In the genomic region with DNA sequence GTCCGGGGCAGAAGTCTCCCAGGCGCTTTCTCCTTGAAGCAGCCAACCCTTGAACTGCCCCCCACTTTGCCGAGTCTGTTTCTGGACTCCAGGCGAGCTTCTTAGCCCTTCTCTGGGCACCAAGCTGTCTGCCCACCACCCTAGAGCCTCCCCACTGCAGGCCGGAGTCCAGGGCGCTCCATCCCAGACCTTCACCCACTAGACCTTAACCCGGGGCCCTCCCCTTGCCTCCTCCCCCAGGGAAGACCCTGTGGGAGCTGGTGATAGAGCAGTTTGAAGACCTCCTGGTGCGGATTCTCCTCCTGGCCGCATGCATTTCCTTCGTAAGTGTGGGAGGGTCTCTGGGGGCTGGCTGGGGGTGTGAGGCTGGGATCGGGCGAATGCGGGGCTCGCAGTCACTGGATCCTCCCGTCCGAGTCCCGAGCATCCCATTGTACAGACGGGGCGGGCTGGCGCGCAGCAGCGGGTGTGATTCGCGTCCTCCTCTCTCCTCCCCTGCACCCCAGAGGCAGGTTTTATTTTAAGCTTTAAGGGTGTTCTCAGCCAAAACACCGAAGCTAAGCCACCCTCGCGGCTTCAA, we compare ENCODE assay signal across 9 cellular contexts. TPM values are rescaled to one million over a fixed set of nuclear protein-coding genes. Genes with fewer than 3 reads are reported as not detected.
DNase-seq lines count a peak whose midpoint lies in the region; ATAC-seq, FAIRE-seq and TF ChIP-seq lines count a peak whose summit lies in the region.
"Had no signal": no experiment of that assay in that cellular context is flagged by ENCODE, and none has a peak within 500 bp of the region (broad histone marks: within the 10 kb centered on the region; RNA-seq: fewer than 3 reads in every experiment).

No MANE protein-coding gene starts in this region.

- H3K27me3 ChIP-seq in keratinocyte (ENCODE audit: control insufficient read depth, extremely low read depth, insufficient read depth, low read length) = peaks cover 25% of the 10 kb centered on the region

- CTCF ChIA-PET in activated CD4-positive, alpha-beta T cell treated with anti-CD3 and anti-CD28 coated beads, Interleukin-2, amount 10 ng/mL, durations not matched to agents 7 days and 5 days (lab: Charles Lee) = interaction anchor here (0.8 to 1.8 kb wide), 7 partner anchors 10 to 78 kb away, joined by 3 to 6 read pairs (median 4); a partner anchor contains a TSS

- no peaks in the 10 kb centered on the region for H4K20me1 ChIP-seq in keratinocyte (ENCODE audit: control insufficient read depth, extremely low read depth, insufficient read depth, low read length)

- no peaks in the 10 kb centered on the region for H3K9me3 Mint-ChIP-seq in activated CD4-positive, alpha-beta T cell treated with anti-CD3 and anti-CD28 coated beads, Interleukin-2, amount 10 ng/mL, durations not matched to agents 7 days and 5 days
- no peaks in the 10 kb centered on the region for H3K9me3 Mint-ChIP-seq in activated naive CD8-positive, alpha-beta T cell treated with anti-CD3 and anti-CD28 coated beads, Interleukin-2, amount 10 ng/mL, durations not matched to agents 7 days and 5 days

- peaks cover 29% of the 10 kb centered on the region for H3K4me1 Mint-ChIP-seq in activated CD4-positive, alpha-beta T cell treated with anti-CD3 and anti-CD28 coated beads, Interleukin-2, amount 10 ng/mL, durations not matched to agents 7 days and 5 days
- H3K4me1 Mint-ChIP-seq in activated naive CD8-positive, alpha-beta T cell treated with anti-CD3 and anti-CD28 coated beads, Interleukin-2, amount 10 ng/mL, durations not matched to agents 7 days and 5 days = peaks cover 27% of the 10 kb centered on the region

- DNase-seq in activated CD4-positive, alpha-beta T cell treated with anti-CD3 and anti-CD28 coated beads, Interleukin-2, amount 10 ng/mL, durations not matched to agents 7 days and 5 days = no peak
- DNase-seq in activated CD4-positive, alpha-beta T cell treated with anti-CD3 and anti-CD28 coated beads for 4 hours = no peak
- peak; percentile 44 for DNase-seq in activated naive CD8-positive, alpha-beta T cell treated with anti-CD3 and anti-CD28 coated beads, Interleukin-2, amount 10 ng/mL, durations not matched to agents 7 days and 5 days
- no peak for DNase-seq in keratinocyte (ENCODE audit: low read depth, low spot score)
- DNase-seq in substantia nigra (lab: John Stamatoyannopoulos, UW) = peak in 1 of 49 donors; percentile 52
- no peak for DNase-seq in NCI-H510A treated with DMSO at 0.1 percent for 48 hours (lab: John Stamatoyannopoulos, UW)
- no peak for DNase-seq in hippocampal formation (lab: John Stamatoyannopoulos, UW)

- peak overlapping the region; percentile 91 for H3K4me3 Mint-ChIP-seq in activated CD4-positive, alpha-beta T cell treated with anti-CD3 and anti-CD28 coated beads, Interleukin-2, amount 10 ng/mL, durations not matched to agents 7 days and 5 days
- H3K4me3 Mint-ChIP-seq in activated naive CD8-positive, alpha-beta T cell treated with anti-CD3 and anti-CD28 coated beads, Interleukin-2, amount 10 ng/mL, durations not matched to agents 7 days and 5 days = peak overlapping the region; percentile 92

- H3K27me3 Mint-ChIP-seq in activated CD4-positive, alpha-beta T cell treated with anti-CD3 and anti-CD28 coated beads, Interleukin-2, amount 10 ng/mL, durations not matched to agents 7 days and 5 days = peaks cover 1% of the 10 kb centered on the region
- no peaks in the 10 kb centered on the region for H3K27me3 Mint-ChIP-seq in activated naive CD8-positive, alpha-beta T cell treated with anti-CD3 and anti-CD28 coated beads, Interleukin-2, amount 10 ng/mL, durations not matched to agents 7 days and 5 days

- peak overlapping the region; percentile 82 for H3K27ac Mint-ChIP-seq in activated CD4-positive, alpha-beta T cell treated with anti-CD3 and anti-CD28 coated beads, Interleukin-2, amount 10 ng/mL, durations not matched to agents 7 days and 5 days
- H3K27ac Mint-ChIP-seq in activated naive CD8-positive, alpha-beta T cell treated with anti-CD3 and anti-CD28 coated beads, Interleukin-2, amount 10 ng/mL, durations not matched to agents 7 days and 5 days = peak overlapping the region; percentile 82

- H2AFZ ChIP-seq in keratinocyte (ENCODE audit: control insufficient read depth, low read length) = peak overlapping the region; percentile 73

- peaks cover 1% of the 10 kb centered on the region for H3K36me3 Mint-ChIP-seq in activated CD4-positive, alpha-beta T cell treated with anti-CD3 and anti-CD28 coated beads, Interleukin-2, amount 10 ng/mL, durations not matched to agents 7 days and 5 days (ENCODE audit: low read depth)
- H3K36me3 Mint-ChIP-seq in activated naive CD8-positive, alpha-beta T cell treated with anti-CD3 and anti-CD28 coated beads, Interleukin-2, amount 10 ng/mL, durations not matched to agents 7 days and 5 days = no peaks in the 10 kb centered on the region

- peak; percentile 30 for ATAC-seq in HG03135 (IDR thresholded peaks at IDR 0.05; ENCODE audit: unreplicated experiment)
- peak; percentile 46 for ATAC-seq in activated naive CD8-positive, alpha-beta T cell treated with anti-CD3 and anti-CD28 coated beads, Interleukin-2, amount 10 ng/mL, durations not matched to agents 7 days and 5 days (ENCODE audit: low read depth)

- H3K79me2 ChIP-seq in keratinocyte (ENCODE audit: control insufficient read depth, insufficient read depth, low read length) = no peaks in the 10 kb centered on the region

- H3K27ac ChIP-seq in keratinocyte (ENCODE audit: control insufficient read depth, insufficient read depth, low read length) = no peak overlapping the region
- H3K27ac ChIP-seq in substantia nigra (ENCODE audit: low read depth, low read length, poor library complexity, severe bottlenecking) = peak overlapping the region; percentile 42

- dilution Hi-C loops in keratinocyte (cut with MboI; ENCODE audit: extremely low pct_ligation_motif_present, low sequenced_read_pairs) = no loop called here

- POLR2A ChIA-PET in activated CD4-positive, alpha-beta T cell treated with anti-CD3 and anti-CD28 coated beads, Interleukin-2, amount 10 ng/mL, durations not matched to agents 7 days and 5 days (lab: Charles Lee) = interaction anchor here (0.6 kb wide), 1 partner anchor 15 kb away, joined by 3 read pairs; no protein-coding TSS in a partner anchor
- POLR2A ChIA-PET in activated naive CD8-positive, alpha-beta T cell treated with anti-CD3 and anti-CD28 coated beads, Interleukin-2, amount 10 ng/mL, durations not matched to agents 7 days and 5 days (lab: Charles Lee) = interaction anchor here (1.4 to 4.0 kb wide), 7 partner anchors 15 to 66 kb away, joined by 3 to 46 read pairs (median 9); a partner anchor contains a TSS

- peaks cover under 1 to 2% of the 10 kb centered on the region in 2 experiments for H3K36me3 ChIP-seq in keratinocyte (ENCODE audit: control insufficient read depth in 2 of 2, extremely low read depth in 1 of 2, insufficient read depth in 2 of 2, low read length in 2 of 2)

- peak overlapping the region; percentile 68 for H3K4me2 ChIP-seq in keratinocyte (ENCODE audit: control insufficient read depth, extremely low read depth, insufficient read depth, low read depth, low read length)

- H3K4me3 ChIP-seq in keratinocyte (ENCODE audit: control insufficient read depth in 2 of 3, extremely low read depth in 1 of 3, insufficient read depth in 2 of 3, low read depth in 1 of 3, low read length in 3 of 3) = peak overlapping the region; percentile 58 to 80 (median 78)

- H3K9me1 ChIP-seq in keratinocyte (ENCODE audit: control insufficient read depth, extremely low read depth, insufficient read depth, low read length) = no peaks in the 10 kb centered on the region

- FAIRE-seq in keratinocyte (lab: Jason Lieb, UNC) = no peak
- FAIRE-seq: endometrium had no signal

- no peak for TF ChIP-seq CTCF in keratinocyte (optimal IDR thresholded peaks at IDR 0.05 in 1 of 3, IDR thresholded peaks at IDR 0.05 in 1 of 3, conservative IDR thresholded peaks at IDR 0.05 in 1 of 3; ENCODE audit: extremely low read depth in 1 of 3, insufficient read depth in 2 of 3, low read length in 3 of 3)

- H3K4me1 ChIP-seq in keratinocyte (ENCODE audit: control insufficient read depth, extremely low read depth, insufficient read depth, low read length) = peaks cover 14% of the 10 kb centered on the region

- H3K9me3 ChIP-seq in keratinocyte (ENCODE audit: control insufficient read depth, low read depth, low read length) = no peaks in the 10 kb centered on the region

- H3K9ac ChIP-seq in keratinocyte (ENCODE audit: control insufficient read depth, extremely low read depth, insufficient read depth, low read length) = peak overlapping the region; percentile 59

RNA-seq across cellular contexts. Expression of a gene that starts 1.1 kb away (rescaled TPM):
- total RNA-seq in activated CD4-positive, alpha-beta T cell treated with anti-CD3 and anti-CD28 coated beads, Interleukin-2, amount 10 ng/mL, durations not matched to agents 7 days and 5 days = 1 to 10 TPM; 1.3 to 2.7 TPM
- total RNA-seq in activated naive CD8-positive, alpha-beta T cell treated with anti-CD3 and anti-CD28 coated beads, Interleukin-2, amount 10 ng/mL, durations not matched to agents 7 days and 5 days = 1 to 10 TPM; 2.5 to 4.6 TPM
- polyA plus RNA-seq in keratinocyte = 0.12 to 0.48 TPM (median 0.29 TPM) in 3 replicates
- 0.81 TPM for polyA plus RNA-seq in keratinocyte (2011; ENCODE audit: low read depth)
- 0.03 and 0.06 TPM in 2 replicates for polyA plus RNA-seq in keratinocyte (2011; cell fraction: cytosol; rRNA removed)
- 2.5 and 4.2 TPM in 2 replicates for polyA plus RNA-seq in keratinocyte (2011; cell fraction: nucleus; rRNA removed)
- polyA plus RNA-seq in keratinocyte (2012; ENCODE audit: low replicate concordance) = 1.8 and 1.9 TPM in 2 replicates
- 0.23 to 0.48 TPM (median 0.33 TPM) in 3 replicates for polyA minus RNA-seq in keratinocyte
- not detected for polyA minus RNA-seq in keratinocyte (2011; cell fraction: cytosol; rRNA and poly(A)+ RNA removed)
- polyA minus RNA-seq in keratinocyte (2011; cell fraction: nucleus; rRNA and poly(A)+ RNA removed) = 0.42 and 1.3 TPM in 2 replicates

RNA-seq across cellular contexts. Expression of a gene that starts 15.7 kb away (rescaled TPM):
- total RNA-seq in activated CD4-positive, alpha-beta T cell treated with anti-CD3 and anti-CD28 coated beads, Interleukin-2, amount 10 ng/mL, durations not matched to agents 7 days and 5 days = 10 to 100 TPM; 62.6 to 66.6 TPM
- 10 to 100 TPM; 78.9 to 81.0 TPM for total RNA-seq in activated naive CD8-positive, alpha-beta T cell treated with anti-CD3 and anti-CD28 coated beads, Interleukin-2, amount 10 ng/mL, durations not matched to agents 7 days and 5 days
- polyA plus RNA-seq in keratinocyte = 10.5 to 17.9 TPM (median 15.7 TPM) in 3 replicates
- polyA plus RNA-seq in keratinocyte (2011; ENCODE audit: low read depth) = 2.9 TPM
- polyA plus RNA-seq in keratinocyte (2011; cell fraction: cytosol; rRNA removed) = 11.4 and 15.2 TPM in 2 replicates
- 55.4 and 62.4 TPM in 2 replicates for polyA plus RNA-seq in keratinocyte (2011; cell fraction: nucleus; rRNA removed)
- 15.1 and 19.4 TPM in 2 replicates for polyA plus RNA-seq in keratinocyte (2012; ENCODE audit: low replicate concordance)
- 11.3 to 31.5 TPM (median 14.2 TPM) in 3 replicates for polyA minus RNA-seq in keratinocyte
- 19.4 TPM for polyA minus RNA-seq in keratinocyte (2011; cell fraction: cytosol; rRNA and poly(A)+ RNA removed)
- polyA minus RNA-seq in keratinocyte (2011; cell fraction: nucleus; rRNA and poly(A)+ RNA removed) = 11.3 and 17.5 TPM in 2 replicates

RNA-seq across cellular contexts. Expression of a gene that starts 33.2 kb away (rescaled TPM):
- 100 to 1,000 TPM; 105 to 125 TPM for total RNA-seq in activated CD4-positive, alpha-beta T cell treated with anti-CD3 and anti-CD28 coated beads, Interleukin-2, amount 10 ng/mL, durations not matched to agents 7 days and 5 days
- 100 to 1,000 TPM; 117 to 119 TPM for total RNA-seq in activated naive CD8-positive, alpha-beta T cell treated with anti-CD3 and anti-CD28 coated beads, Interleukin-2, amount 10 ng/mL, durations not matched to agents 7 days and 5 days
- 104 to 145 TPM (median 134 TPM) in 3 replicates for polyA plus RNA-seq in keratinocyte
- polyA plus RNA-seq in keratinocyte (2011; ENCODE audit: low read depth) = 94.7 TPM
- 70.1 and 121 TPM in 2 replicates for polyA plus RNA-seq in keratinocyte (2011; cell fraction: cytosol; rRNA removed)
- 238 and 243 TPM in 2 replicates for polyA plus RNA-seq in keratinocyte (2011; cell fraction: nucleus; rRNA removed)
- polyA plus RNA-seq in keratinocyte (2012; ENCODE audit: low replicate concordance) = 152 and 174 TPM in 2 replicates
- polyA minus RNA-seq in keratinocyte = 42.7 to 146 TPM (median 71.6 TPM) in 3 replicates
- polyA minus RNA-seq in keratinocyte (2011; cell fraction: cytosol; rRNA and poly(A)+ RNA removed) = 79.0 TPM
- 46.2 and 50.9 TPM in 2 replicates for polyA minus RNA-seq in keratinocyte (2011; cell fraction: nucleus; rRNA and poly(A)+ RNA removed)

RNA-seq across cellular contexts. Expression of a gene that starts 45.7 kb away (rescaled TPM):
- total RNA-seq in activated CD4-positive, alpha-beta T cell treated with anti-CD3 and anti-CD28 coated beads, Interleukin-2, amount 10 ng/mL, durations not matched to agents 7 days and 5 days = 10 to 100 TPM; 16.8 to 21.1 TPM
- total RNA-seq in activated naive CD8-positive, alpha-beta T cell treated with anti-CD3 and anti-CD28 coated beads, Interleukin-2, amount 10 ng/mL, durations not matched to agents 7 days and 5 days = 10 to 100 TPM; 23.7 to 25.6 TPM
- 8.7 to 11.8 TPM (median 9.0 TPM) in 3 replicates for polyA plus RNA-seq in keratinocyte
- 9.7 TPM for polyA plus RNA-seq in keratinocyte (2011; ENCODE audit: low read depth)
- polyA plus RNA-seq in keratinocyte (2011; cell fraction: cytosol; rRNA removed) = 3.6 and 12.6 TPM in 2 replicates
- 11.8 and 14.4 TPM in 2 replicates for polyA plus RNA-seq in keratinocyte (2011; cell fraction: nucleus; rRNA removed)
- 5.8 and 14.4 TPM in 2 replicates for polyA plus RNA-seq in keratinocyte (2012; ENCODE audit: low replicate concordance)
- 4.3 to 5.6 TPM (median 4.8 TPM) in 3 replicates for polyA minus RNA-seq in keratinocyte
- polyA minus RNA-seq in keratinocyte (2011; cell fraction: cytosol; rRNA and poly(A)+ RNA removed) = 11.5 TPM
- 9.1 and 10.0 TPM in 2 replicates for polyA minus RNA-seq in keratinocyte (2011; cell fraction: nucleus; rRNA and poly(A)+ RNA removed)

RNA-seq across cellular contexts. Expression of a gene that starts 52.4 kb away (rescaled TPM):
- total RNA-seq in activated CD4-positive, alpha-beta T cell treated with anti-CD3 and anti-CD28 coated beads, Interleukin-2, amount 10 ng/mL, durations not matched to agents 7 days and 5 days = under 1 TPM in 1 of 2 experiments, not detected in 1; 0.12 TPM
- total RNA-seq in activated naive CD8-positive, alpha-beta T cell treated with anti-CD3 and anti-CD28 coated beads, Interleukin-2, amount 10 ng/mL, durations not matched to agents 7 days and 5 days = under 1 TPM; 0.40 to 0.83 TPM
- 0.04 TPM in 1 of 3 replicates, not detected in the others for polyA plus RNA-seq in keratinocyte
- not detected for polyA plus RNA-seq in keratinocyte (2011; ENCODE audit: low read depth)
- not detected in 2 replicates for polyA plus RNA-seq in keratinocyte (2011; cell fraction: cytosol; rRNA removed)
- not detected in 2 replicates for polyA plus RNA-seq in keratinocyte (2011; cell fraction: nucleus; rRNA removed)
- not detected in 2 replicates for polyA plus RNA-seq in keratinocyte (2012; ENCODE audit: low replicate concordance)
- not detected in 3 replicates for polyA minus RNA-seq in keratinocyte
- not detected for polyA minus RNA-seq in keratinocyte (2011; cell fraction: cytosol; rRNA and poly(A)+ RNA removed)
- polyA minus RNA-seq in keratinocyte (2011; cell fraction: nucleus; rRNA and poly(A)+ RNA removed) = not detected in 2 replicates
